ENCODE assay signal across 24 cellular contexts in the genomic region with DNA sequence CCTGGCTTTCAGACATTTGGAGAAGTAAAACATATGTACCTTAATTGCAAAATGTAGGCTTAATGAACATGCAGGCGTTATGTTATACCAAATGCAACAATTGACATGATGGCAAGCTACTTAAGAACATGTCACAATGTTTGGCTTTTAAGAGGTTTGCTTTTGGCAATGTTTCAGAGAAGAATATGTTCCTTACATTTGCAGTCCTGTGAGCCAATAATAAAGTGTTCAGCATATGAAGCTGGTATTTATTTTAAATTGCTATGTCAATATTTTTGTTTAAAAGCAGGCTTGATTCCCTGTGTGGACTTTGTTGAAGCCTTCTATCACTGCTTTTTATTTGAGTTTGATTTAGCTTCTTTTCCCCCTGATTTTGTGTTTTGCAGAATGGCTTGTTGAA.
DNase-seq lines count a peak whose midpoint lies in the region; ATAC-seq and TF ChIP-seq lines count a peak whose summit lies in the region.
"Had no signal": no experiment of that assay in that cellular context is flagged by ENCODE, and none has a peak within 500 bp of the region (broad histone marks: within the 10 kb centered on the region; RNA-seq: fewer than 3 reads in every experiment).

No MANE protein-coding gene starts in this region.

- no peak overlapping the region for H3K4me3 ChIP-seq in skeletal muscle cell (ENCODE audit: low read depth, low read length)
- H3K4me3 ChIP-seq in GM23338 = no peak overlapping the region
- H3K4me3 ChIP-seq in lower leg skin (ENCODE audit: low read depth, poor library complexity, severe bottlenecking) = no peak overlapping the region
- H3K4me3 ChIP-seq: SJSA1, transverse colon had no signal

- no peaks in the 10 kb centered on the region for H3F3A ChIP-seq in GM23338 (replicated peaks; ENCODE audit: low read depth)

- no peak overlapping the region for H2AFZ ChIP-seq in GM23338

- H3K4me3 Mint-ChIP-seq in GM23338 = no peak overlapping the region
- H3K4me3 Mint-ChIP-seq: activated CD8-positive, alpha-beta T cell treated with anti-CD3 and anti-CD28 coated beads, Interleukin-2, amount 10 ng/mL, durations not matched to agents 7 days and 5 days; activated naive CD8-positive, alpha-beta T cell treated with anti-CD3 and anti-CD28 coated beads, Interleukin-2, amount 10 ng/mL, durations not matched to agents 7 days and 5 days; naive thymus-derived CD8-positive, alpha-beta T cell had no signal

- no peaks in the 10 kb centered on the region for H3K36me3 Mint-ChIP-seq in GM23338 (ENCODE audit: low read depth)
- H3K36me3 Mint-ChIP-seq: activated naive CD8-positive, alpha-beta T cell treated with anti-CD3 and anti-CD28 coated beads, Interleukin-2, amount 10 ng/mL, durations not matched to agents 7 days and 5 days; naive thymus-derived CD8-positive, alpha-beta T cell had no signal

- H3K9me2 ChIP-seq in GM23338 (ENCODE audit: insufficient read depth) = peaks cover 4% of the 10 kb centered on the region

- TF ChIP-seq CTCF in GM23338 (conservative IDR thresholded peaks at IDR 0.05; ENCODE audit: low read depth in 2 of 2) (no peak), lower leg skin (IDR thresholded peaks at IDR 0.05) (no peak)

- no peaks in the 10 kb centered on the region for H3K36me3 ChIP-seq in GM23338 (ENCODE audit: insufficient read depth)
- H3K36me3 ChIP-seq: BE2C, SJSA1, transverse colon had no signal

- no peaks in the 10 kb centered on the region for H3K9me3 Mint-ChIP-seq in GM23338
- H3K9me3 Mint-ChIP-seq: activated naive CD8-positive, alpha-beta T cell treated with anti-CD3 and anti-CD28 coated beads, Interleukin-2, amount 10 ng/mL, durations not matched to agents 7 days and 5 days had no signal

- 48 to 61% methylated on average over 1 of the region's 1 CpG for WGBS in lower leg skin, 2 donors

- no peak for ATAC-seq in GM23338
- ATAC-seq in left cardiac atrium = no peak
- ATAC-seq: activated CD8-positive, alpha-beta T cell treated with anti-CD3 and anti-CD28 coated beads, Interleukin-2, amount 10 ng/mL, durations not matched to agents 7 days and 5 days; naive thymus-derived CD8-positive, alpha-beta T cell had no signal

- intact Hi-C loops in lower leg skin (cut with DNase I; ENCODE audit: low total_unique reads) = no loop called here
- intact Hi-C loops in left cardiac atrium (cut with DNase I) = no loop called here

- 0 out of 3 replicates have a peak, but pooled peaks cover 3% of the 10 kb centered on the region for H3K4me1 Mint-ChIP-seq in GM23338
- H3K4me1 Mint-ChIP-seq: activated naive CD8-positive, alpha-beta T cell treated with anti-CD3 and anti-CD28 coated beads, Interleukin-2, amount 10 ng/mL, durations not matched to agents 7 days and 5 days; naive thymus-derived CD8-positive, alpha-beta T cell had no signal

- H3K4me1 ChIP-seq in GM23338 (ENCODE audit: insufficient read depth) = no peaks in the 10 kb centered on the region; the same call in 1 of the 2 replicates
- H3K4me1 ChIP-seq: BE2C, SJSA1 had no signal

- H3K27ac ChIP-seq in GM23338 (ENCODE audit: low read depth) = no peak overlapping the region
- H3K27ac ChIP-seq: epithelial cell of prostate, HL-60, SJSA1, transverse colon had no signal

- no peak overlapping the region for H3K4me2 ChIP-seq in GM23338

- DNase-seq in NCI-H2227 treated with DMSO at 0.1 percent for 48 hours (lab: John Stamatoyannopoulos, UW) = peak; percentile 46
- DNase-seq in NCI-H2227 (lab: John Stamatoyannopoulos, UW; ENCODE audit: unreplicated experiment) = no peak
- peak; percentile 100 for DNase-seq in NCI-H1436 treated with DMSO at 0.1 percent for 48 hours (lab: John Stamatoyannopoulos, UW)
- DNase-seq in NCI-H69 (lab: John Stamatoyannopoulos, UW) = peak; percentile 98
- peak; percentile 4 for DNase-seq in skeletal muscle cell (ENCODE audit: low read depth)
- DNase-seq in GM23338 (ENCODE audit: low spot score) = no peak
- no peak for DNase-seq in lower leg skin (ENCODE audit: low spot score in 2 of 2)
- no peak for DNase-seq in left cardiac atrium
- DNase-seq: activated CD4-positive, alpha-beta T cell treated with anti-CD3 and anti-CD28 coated beads for 1 hour; activated CD8-positive, alpha-beta T cell treated with anti-CD3 and anti-CD28 coated beads, Interleukin-2, amount 10 ng/mL, durations not matched to agents 7 days and 5 days; activated effector memory CD4-positive, alpha-beta T cell treated with Interleukin-2 at 50 U/mL for 16 hours; activated naive CD8-positive, alpha-beta T cell treated with anti-CD3 and anti-CD28 coated beads, Interleukin-2, amount 10 ng/mL, durations not matched to agents 7 days and 5 days; activated T-cell treated with anti-CD3 and anti-CD28 coated beads for 4 hours; BE2C; HCEC 1CT; Karpas-422; naive thymus-derived CD8-positive, alpha-beta T cell; small intestine; stimulated activated CD4-positive, alpha-beta T cell treated with anti-CD3 and anti-CD28 coated beads, Interleukin-1b, Interleukin-23, amount 100 ng/mL, for 48 hours; T-helper 1 cell; transverse colon had no signal

- no peaks in the 10 kb centered on the region for H3K27me3 ChIP-seq in GM23338 (ENCODE audit: insufficient read depth)
- H3K27me3 ChIP-seq: BE2C, SJSA1, transverse colon had no signal

- no peaks in the 10 kb centered on the region for H3K79me2 ChIP-seq in GM23338 (replicated peaks; ENCODE audit: insufficient read depth)

- H4K20me1 ChIP-seq in GM23338 (replicated peaks; ENCODE audit: insufficient read depth) = no peaks in the 10 kb centered on the region

- no peak for TF ChIP-seq POLR2A in lower leg skin (IDR thresholded peaks at IDR 0.05)

- no peak overlapping the region for H3K27ac Mint-ChIP-seq in GM23338
- H3K27ac Mint-ChIP-seq: activated CD8-positive, alpha-beta T cell treated with anti-CD3 and anti-CD28 coated beads, Interleukin-2, amount 10 ng/mL, durations not matched to agents 7 days and 5 days; activated naive CD8-positive, alpha-beta T cell treated with anti-CD3 and anti-CD28 coated beads, Interleukin-2, amount 10 ng/mL, durations not matched to agents 7 days and 5 days; naive thymus-derived CD8-positive, alpha-beta T cell had no signal

- no peaks in the 10 kb centered on the region for H3K27me3 Mint-ChIP-seq in GM23338 (ENCODE audit: insufficient read depth, low read depth, poor library complexity)
- H3K27me3 Mint-ChIP-seq: activated naive CD8-positive, alpha-beta T cell treated with anti-CD3 and anti-CD28 coated beads, Interleukin-2, amount 10 ng/mL, durations not matched to agents 7 days and 5 days had no signal

TF ChIP-seq in GM23338, 12 proteins besides CTCF, POLR2A, EP300 and RAD21 (continues in another document):
- TF ChIP-seq CREB1 (CRISPR knock-in tag; IDR thresholded peaks at IDR 0.05; ENCODE audit: low read depth) (no peak), STAT1 (IDR thresholded peaks at IDR 0.05; ENCODE audit: unreplicated experiment) (no peak), NANOG (IDR thresholded peaks at IDR 0.05; ENCODE audit: borderline replicate concordance) (no peak), EZH2phosphoT487 (IDR thresholded peaks at IDR 0.05; ENCODE audit: unreplicated experiment) (no peak), JUNB (IDR thresholded peaks at IDR 0.05; ENCODE audit: unreplicated experiment) (no peak)
- TF ChIP-seq, protein P1, sequence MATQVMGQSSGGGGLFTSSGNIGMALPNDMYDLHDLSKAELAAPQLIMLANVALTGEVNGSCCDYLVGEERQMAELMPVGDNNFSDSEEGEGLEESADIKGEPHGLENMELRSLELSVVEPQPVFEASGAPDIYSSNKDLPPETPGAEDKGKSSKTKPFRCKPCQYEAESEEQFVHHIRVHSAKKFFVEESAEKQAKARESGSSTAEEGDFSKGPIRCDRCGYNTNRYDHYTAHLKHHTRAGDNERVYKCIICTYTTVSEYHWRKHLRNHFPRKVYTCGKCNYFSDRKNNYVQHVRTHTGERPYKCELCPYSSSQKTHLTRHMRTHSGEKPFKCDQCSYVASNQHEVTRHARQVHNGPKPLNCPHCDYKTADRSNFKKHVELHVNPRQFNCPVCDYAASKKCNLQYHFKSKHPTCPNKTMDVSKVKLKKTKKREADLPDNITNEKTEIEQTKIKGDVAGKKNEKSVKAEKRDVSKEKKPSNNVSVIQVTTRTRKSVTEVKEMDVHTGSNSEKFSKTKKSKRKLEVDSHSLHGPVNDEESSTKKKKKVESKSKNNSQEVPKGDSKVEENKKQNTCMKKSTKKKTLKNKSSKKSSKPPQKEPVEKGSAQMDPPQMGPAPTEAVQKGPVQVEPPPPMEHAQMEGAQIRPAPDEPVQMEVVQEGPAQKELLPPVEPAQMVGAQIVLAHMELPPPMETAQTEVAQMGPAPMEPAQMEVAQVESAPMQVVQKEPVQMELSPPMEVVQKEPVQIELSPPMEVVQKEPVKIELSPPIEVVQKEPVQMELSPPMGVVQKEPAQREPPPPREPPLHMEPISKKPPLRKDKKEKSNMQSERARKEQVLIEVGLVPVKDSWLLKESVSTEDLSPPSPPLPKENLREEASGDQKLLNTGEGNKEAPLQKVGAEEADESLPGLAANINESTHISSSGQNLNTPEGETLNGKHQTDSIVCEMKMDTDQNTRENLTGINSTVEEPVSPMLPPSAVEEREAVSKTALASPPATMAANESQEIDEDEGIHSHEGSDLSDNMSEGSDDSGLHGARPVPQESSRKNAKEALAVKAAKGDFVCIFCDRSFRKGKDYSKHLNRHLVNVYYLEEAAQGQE (IDR thresholded peaks at IDR 0.05; ENCODE audit: unreplicated experiment) = no peak

Comparison
In these comparisons a context has a peak if more than half of its experiments do, and no peak if none do; other contexts are left out.
1. DNase-seq: peak in NCI-H2227 treated with DMSO at 0.1 percent for 48 hours (single experiment), NCI-H1436 treated with DMSO at 0.1 percent for 48 hours (single experiment), NCI-H69 (single experiment) and skeletal muscle cell (single experiment); none in NCI-H2227 (single experiment), GM23338 (single experiment), lower leg skin (0 of 2) and left cardiac atrium (single experiment).